In the genomic region with DNA sequence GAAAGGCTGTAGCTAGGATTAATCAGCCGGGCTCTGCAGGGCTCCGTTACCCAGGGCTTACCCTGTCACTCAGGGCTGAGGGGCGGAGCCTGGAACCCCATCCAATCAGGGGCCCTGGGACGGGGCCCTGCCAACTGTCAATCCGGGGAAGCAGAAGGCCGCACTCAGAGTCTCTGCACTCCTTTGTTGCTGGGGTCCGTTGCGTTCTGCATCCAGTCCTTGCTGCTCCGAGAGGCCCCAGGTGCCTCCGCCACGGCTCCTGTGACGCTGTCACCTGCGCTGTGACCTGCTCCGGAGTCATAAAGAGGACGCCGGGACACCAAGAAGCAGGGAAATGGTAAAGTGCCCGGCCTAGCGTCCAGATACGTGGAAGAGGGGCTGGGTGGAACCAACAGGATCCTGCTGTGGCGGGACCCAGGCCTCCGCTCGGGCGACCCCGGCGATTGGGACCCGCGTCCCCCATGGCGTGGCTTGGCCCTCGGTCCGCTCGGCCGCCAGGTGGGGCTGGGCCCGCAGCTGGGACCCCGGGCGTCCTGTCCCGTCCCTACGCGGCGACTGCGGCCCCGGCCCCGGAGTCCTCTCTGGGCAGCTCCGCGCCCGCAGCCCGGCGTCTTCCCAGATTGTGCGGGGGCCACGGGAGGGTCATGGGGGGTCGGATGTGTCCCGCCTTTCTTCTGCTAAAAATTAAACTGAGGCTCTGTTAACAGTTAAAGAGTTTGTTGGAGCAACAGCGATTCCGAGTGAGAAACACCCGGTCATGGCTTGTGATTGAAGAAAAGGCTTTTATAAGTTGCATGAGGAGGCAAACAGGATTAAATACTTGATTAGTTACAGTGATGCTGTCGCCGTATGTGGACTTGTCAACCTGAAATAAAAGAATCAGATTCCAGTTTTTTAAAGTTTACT, we compare ENCODE assay signal across 8 cellular contexts. TPM values are rescaled to one million over a fixed set of nuclear protein-coding genes. Genes with fewer than 3 reads are reported as not detected.
DNase-seq lines count a peak whose midpoint lies in the region; ATAC-seq and TF ChIP-seq lines count a peak whose summit lies in the region.

A gene (plus strand): TSS at position 133 of the 906 bp plus-strand sequence. CDS start 7,431 bp downstream, outside the sequence.

- DNase-seq in DMS53 (lab: John Stamatoyannopoulos, UW) (peak; percentile 94), LNCaP clone FGC (ENCODE audit: low read depth) (peak; percentile 63), SJCRH30 (peak; percentile 93 to 96), germinal center (ENCODE audit: low spot score) (peak; percentile 98), non-pigmented ciliary epithelial cell (ENCODE audit: low read depth) (peak; percentile 63)
- DNase-seq in activated naive CD4-positive, alpha-beta T cell treated with Interleukin-2 at 50 U/mL for 16 hours: peak; percentile 88

- H3K4me1 ChIP-seq in SJCRH30 (peaks cover 7% of the 10 kb centered on the region), subcutaneous abdominal adipose tissue (ENCODE audit: control insufficient read depth in 5 of 5, insufficient read depth in 5 of 5, low read length in 5 of 5) (peaks cover 3 to 19% (median 18%) of the 10 kb centered on the region in 5 donors)

- ATAC-seq in GM21619 (IDR thresholded peaks at IDR 0.05; ENCODE audit: unreplicated experiment): peak; percentile 95

- H3K36me3 ChIP-seq in SJCRH30: no peaks in the 10 kb centered on the region
- H3K36me3 ChIP-seq in subcutaneous abdominal adipose tissue (ENCODE audit: control insufficient read depth in 5 of 5, insufficient read depth in 5 of 5, low read length in 5 of 5): no peaks in the 10 kb centered on the region

- H3K9ac ChIP-seq in subcutaneous abdominal adipose tissue (ENCODE audit: low read length in 5 of 5): peak within 1 kb of the TSS; percentile 28 to 95 (median 91)

- H3K27ac ChIP-seq in SJCRH30 (peak within 1 kb of the TSS; percentile 59), subcutaneous abdominal adipose tissue (ENCODE audit: low read depth, low read length) (peak within 1 kb of the TSS; percentile 41)

- no peaks in the 10 kb centered on the region for H3K27me3 ChIP-seq in SJCRH30
- no peaks in the 10 kb centered on the region for H3K27me3 ChIP-seq in subcutaneous abdominal adipose tissue (ENCODE audit: control insufficient read depth in 5 of 5, insufficient read depth in 4 of 5, low read length in 5 of 5)

- H3K4me3 ChIP-seq in LNCaP clone FGC (ENCODE audit: low read depth, low read length) (peak within 1 kb of the TSS; percentile 61), SJCRH30 (peak within 1 kb of the TSS; percentile 67), subcutaneous abdominal adipose tissue (ENCODE audit: low read depth in 1 of 5, low read length in 5 of 5) (peak within 1 kb of the TSS; percentile 71 to 97 (median 87))

- H3K9me3 ChIP-seq in SJCRH30 (replicated peaks) (0 out of 2 replicates have a peak, but pooled peaks cover 3% of the 10 kb centered on the region), subcutaneous abdominal adipose tissue (ENCODE audit: control insufficient read depth in 5 of 5, low read length in 5 of 5) (no peaks in the 10 kb centered on the region)

- peak; percentile 45 for TF ChIP-seq CTCF in LNCaP clone FGC (IDR thresholded peaks at IDR 0.05; ENCODE audit: control insufficient read depth, extremely low read depth, insufficient read depth)

RNA-seq across cellular contexts. Expression of the gene that starts here (rescaled TPM):
- 3.6 and 5.2 TPM in 2 replicates for total RNA-seq in SJCRH30 (2014; rRNA removed; shearing (Covaris generic))

Comparison
In these comparisons a context has a peak if more than half of its experiments do, and no peak if none do; other contexts are left out.
1. Peak in every context shown above with its lines: DNase-seq, ATAC-seq, H3K4me3 ChIP-seq and H3K27ac ChIP-seq.